Comparison of ENCODE assay signal across 15 cellular contexts in genomic region chr10:95267261-95267660, GRCh38. TPM values are rescaled to one million over a fixed set of nuclear protein-coding genes. Genes with fewer than 3 reads are reported as not detected.
DNase-seq lines count a peak whose midpoint lies in the region; ATAC-seq and TF ChIP-seq lines count a peak whose summit lies in the region.
"Had no signal": no experiment of that assay in that cellular context is flagged by ENCODE, and none has a peak within 500 bp of the region (broad histone marks: within the 10 kb centered on the region; RNA-seq: fewer than 3 reads in every experiment).

No MANE protein-coding gene starts in this region.

- H3K27me3 Mint-ChIP-seq in IgD-negative memory B cell, result no peaks in the 10 kb centered on the region
- H3K27me3 Mint-ChIP-seq in central memory CD8-positive, alpha-beta T cell, result no peaks in the 10 kb centered on the region
- H3K27me3 Mint-ChIP-seq: activated CD4-positive, alpha-beta memory T cell treated with anti-CD3 and anti-CD28 coated beads for 36 hours had no signal

- H3K27me3 ChIP-seq in transverse colon, result no peaks in the 10 kb centered on the region
- no peaks in the 10 kb centered on the region for H3K27me3 ChIP-seq in prostate gland (replicated peaks; ENCODE audit: insufficient read depth)
- H3K27me3 ChIP-seq: ovary had no signal

- no peak for TF ChIP-seq POLR2A in transverse colon (IDR thresholded peaks at IDR 0.05)
- TF ChIP-seq POLR2A in prostate gland (IDR thresholded peaks at IDR 0.05), result no peak

- peaks cover 46% of the 10 kb centered on the region for H3K4me1 ChIP-seq in mesodermal cell (ENCODE audit: control insufficient read depth, insufficient read depth, low read length, poor library complexity, severe bottlenecking)
- peaks cover 20 to 53% (median 42%) of the 10 kb centered on the region in 4 donors for H3K4me1 ChIP-seq in transverse colon
- no peaks in the 10 kb centered on the region for H3K4me1 ChIP-seq in prostate gland (replicated peaks)

- H3K36me3 ChIP-seq in mesodermal cell (ENCODE audit: control insufficient read depth, insufficient read depth, low read length) (peaks cover 59% of the 10 kb centered on the region), transverse colon (peaks cover 0 to 16% (median 6%) of the 10 kb centered on the region in 4 donors), prostate gland (no peaks in the 10 kb centered on the region)
- H3K36me3 ChIP-seq: ovary had no signal

- H3K27ac ChIP-seq in mesodermal cell (ENCODE audit: low read depth, low read length, severe bottlenecking), result peak overlapping the region; percentile 97
- H3K27ac ChIP-seq in transverse colon, result peak overlapping the region; percentile 73 to 88 (median 86)
- no peak overlapping the region for H3K27ac ChIP-seq in prostate gland
- H3K27ac ChIP-seq: ovary had no signal

- no CpG with 5 or more reads among the region's 3 CpGs for WGBS in mesodermal cell (ENCODE audit: insufficient coverage in 2 of 2), 2 experiments
- WGBS in transverse colon (ENCODE audit: low coverage in 1 of 2), 2 donors, result 47 to 58% methylated on average over 3 of the region's 3 CpGs
- 92% methylated on average over 3 of the region's 3 CpGs for WGBS in prostate gland

- H3K36me3 Mint-ChIP-seq in IgD-negative memory B cell, result peaks cover 14% of the 10 kb centered on the region
- H3K36me3 Mint-ChIP-seq in central memory CD8-positive, alpha-beta T cell (ENCODE audit: insufficient read depth), result peaks cover 6% of the 10 kb centered on the region
- H3K36me3 Mint-ChIP-seq: activated CD4-positive, alpha-beta memory T cell treated with anti-CD3 and anti-CD28 coated beads for 36 hours had no signal

- TF ChIP-seq EP300 in transverse colon (IDR thresholded peaks at IDR 0.05; ENCODE audit: low read depth), result no peak

- DNase-seq in central memory CD8-positive, alpha-beta T cell (ENCODE audit: low spot score in 2 of 2), result no peak
- no peak for DNase-seq in transverse colon
- no peak for DNase-seq in prostate gland (ENCODE audit: low spot score)
- DNase-seq in activated naive CD4-positive, alpha-beta T cell (lab: John Stamatoyannopoulos, UW), result no peak
- DNase-seq: activated CD4-positive, alpha-beta memory T cell treated with anti-CD3 and anti-CD28 coated beads for 36 hours; amygdala; ovary; SHP77; stimulated activated CD4-positive, alpha-beta T cell treated with anti-CD3 and anti-CD28 coated beads, Interleukin-15, amount 100 ng/mL, for 24 hours had no signal

- H3K27ac Mint-ChIP-seq in IgD-negative memory B cell, result peak overlapping the region; percentile 87 to 99 (median 99)
- H3K27ac Mint-ChIP-seq in central memory CD8-positive, alpha-beta T cell (ENCODE audit: low read depth), result peak overlapping the region; percentile 44
- H3K27ac Mint-ChIP-seq: activated CD4-positive, alpha-beta memory T cell treated with anti-CD3 and anti-CD28 coated beads for 36 hours; activated T-helper 2 cell treated with anti-CD3 and anti-CD28 coated beads, Interferon-gamma antibody, Interleukin-2, Interleukin-4, amounts not matched to agents 10 μg/mL and 5 μg/mL and 100 μg/mL, durations not matched to agents 14 hours and 24 hours and 36 hours had no signal

- peaks cover 27 to 37% (median 27%) of the 10 kb centered on the region in 3 donors for H3K4me1 Mint-ChIP-seq in IgD-negative memory B cell
- peaks cover 6% of the 10 kb centered on the region for H3K4me1 Mint-ChIP-seq in central memory CD8-positive, alpha-beta T cell

- TF ChIP-seq CTCF in transverse colon (IDR thresholded peaks at IDR 0.05) (no peak), prostate gland (IDR thresholded peaks at IDR 0.05) (no peak)

- intact Hi-C loops in transverse colon (cut with DNase I; ENCODE audit: low total_unique reads), result no loop called here
- intact Hi-C loops in prostate gland (cut with DNase I), result no loop called here

- H3K9me3 ChIP-seq in mesodermal cell (ENCODE audit: control insufficient read depth, low read length) (no peaks in the 10 kb centered on the region), transverse colon (no peaks in the 10 kb centered on the region), prostate gland (no peaks in the 10 kb centered on the region)
- H3K9me3 ChIP-seq: ovary had no signal

- H3K9me3 Mint-ChIP-seq in IgD-negative memory B cell, result no peaks in the 10 kb centered on the region
- H3K9me3 Mint-ChIP-seq in central memory CD8-positive, alpha-beta T cell, result no peaks in the 10 kb centered on the region
- H3K9me3 Mint-ChIP-seq: activated CD4-positive, alpha-beta memory T cell treated with anti-CD3 and anti-CD28 coated beads for 36 hours; activated T-helper 2 cell treated with anti-CD3 and anti-CD28 coated beads, Interferon-gamma antibody, Interleukin-2, Interleukin-4, amounts not matched to agents 10 μg/mL and 5 μg/mL and 100 μg/mL, durations not matched to agents 14 hours and 24 hours and 36 hours; mesothelial cell of epicardium had no signal

- peak overlapping the region in 1 of 4 donors; percentile 41 for H3K4me3 Mint-ChIP-seq in IgD-negative memory B cell
- H3K4me3 Mint-ChIP-seq in central memory CD8-positive, alpha-beta T cell, result no peak overlapping the region
- H3K4me3 Mint-ChIP-seq: activated CD4-positive, alpha-beta memory T cell treated with anti-CD3 and anti-CD28 coated beads for 36 hours; mesothelial cell of epicardium had no signal

- H3K4me3 ChIP-seq in mesodermal cell (ENCODE audit: extremely low read depth, insufficient read depth, low read length, poor library complexity, severe bottlenecking) (no peak overlapping the region), transverse colon (no peak overlapping the region), prostate gland (no peak overlapping the region)
- H3K4me3 ChIP-seq: coronary artery, ovary had no signal

- no peak for ATAC-seq in central memory CD8-positive, alpha-beta T cell (replicated peaks; ENCODE audit: extremely low read depth, poor library complexity, severe bottlenecking)
- no peak for ATAC-seq in HG03565 (IDR thresholded peaks at IDR 0.05; ENCODE audit: unreplicated experiment)

- in situ Hi-C loops in transverse colon (cut with MboI; ENCODE audit: low pct_ligation_motif_present in 1 of 4, low pct_unique_long_range_greater_than_20kb in 1 of 4, low sequenced_read_pairs in 3 of 4), result no loop called here

RNA-seq across cellular contexts. Expression of gene PDLIM1, which starts 23.5 kb away (rescaled TPM):
- 357 TPM for polyA plus RNA-seq in IgD-negative memory B cell
- 168 TPM for polyA plus RNA-seq in mesodermal cell (2013, experiment 1 of 2)
- polyA plus RNA-seq in mesodermal cell (2013, experiment 2 of 2), result 163 TPM
- total RNA-seq in transverse colon (100 to 1,000 TPM; 201 to 259 (median 225) TPM), prostate gland (10 to 100 TPM; 63.2 to 82.0 TPM)

Comparison
In these comparisons a context has a peak if more than half of its experiments do, and no peak if none do; other contexts are left out.
1. H3K27ac ChIP-seq: peak in mesodermal cell (single experiment) and transverse colon (4 of 4); none in prostate gland (0 of 2).